Comparison of ENCODE assay signal across 8 cellular contexts in genomic region chr2:170715062-170715931, GRCh38. TPM values are rescaled to one million over a fixed set of nuclear protein-coding genes. Genes with fewer than 3 reads are reported as not detected.
DNase-seq lines count a peak whose midpoint lies in the region; ATAC-seq, FAIRE-seq and TF ChIP-seq lines count a peak whose summit lies in the region.

Gene SP5, plus strand, starts transcription at chr2:170715337. Its CDS starts 176 bp downstream, at chr2:170715513.

- peaks cover 0 to 19% (median 9%) of the 10 kb centered on the region in 11 experiments; a peak in 9 of 22 replicates for H4K20me1 ChIP-seq in BLaER1 treated with 17β-estradiol and CSF1 and Interleukin-3, amounts not matched to agents 10 nM and 100 nM
- no peaks in the 10 kb centered on the region for H4K20me1 ChIP-seq in smooth muscle cell (ENCODE audit: low read depth)

- H3K27me3 Mint-ChIP-seq in HFFc6 (ENCODE audit: insufficient read depth), result peaks cover 25% of the 10 kb centered on the region

- peak within 1 kb of the TSS; percentile 87 for H2AFZ ChIP-seq in smooth muscle cell (ENCODE audit: low read depth)

- WGBS in smooth muscle cell (ENCODE audit: low lambda C conversion rate), result 1% methylated on average over 49 of the region's 62 CpGs

- H3K4me1 ChIP-seq in BLaER1 treated with 17β-estradiol and CSF1 and Interleukin-3, amounts not matched to agents 10 nM and 100 nM, result peaks cover 6 to 23% (median 17%) of the 10 kb centered on the region in 10 experiments; a peak in 17 of 20 replicates
- H3K4me1 ChIP-seq in SJSA1 (replicated peaks) (peaks cover 31% of the 10 kb centered on the region), smooth muscle cell (ENCODE audit: low read depth) (peaks cover 52% of the 10 kb centered on the region)

- H3K9me3 Mint-ChIP-seq in HFFc6, result peaks cover 10% of the 10 kb centered on the region; the same call in 1 of the 2 replicates

- H3K4me2 ChIP-seq in BLaER1 treated with 17β-estradiol and CSF1 and Interleukin-3, amounts not matched to agents 10 nM and 100 nM, result peak within 1 kb of the TSS; percentile 78 to 94 (median 88)
- peak within 1 kb of the TSS; percentile 93 for H3K4me2 ChIP-seq in smooth muscle cell

- peak within 1 kb of the TSS; percentile 57 to 73 (median 62) for H3K4me3 ChIP-seq in BLaER1 treated with 17β-estradiol and CSF1 and Interleukin-3, amounts not matched to agents 10 nM and 100 nM
- H3K4me3 ChIP-seq in SJSA1, result peak within 1 kb of the TSS; percentile 46
- peak within 1 kb of the TSS; percentile 24 for H3K4me3 ChIP-seq in bronchial epithelial cell (ENCODE audit: low read depth, low read length)
- peak within 1 kb of the TSS; percentile 67 for H3K4me3 ChIP-seq in smooth muscle cell

- no peaks in the 10 kb centered on the region; a peak in 1 of 22 replicates for H3K36me3 ChIP-seq in BLaER1 treated with 17β-estradiol and CSF1 and Interleukin-3, amounts not matched to agents 10 nM and 100 nM
- H3K36me3 ChIP-seq in SJSA1 (peaks cover 6% of the 10 kb centered on the region), bronchial epithelial cell (ENCODE audit: control insufficient read depth, insufficient read depth, low read length) (no peaks in the 10 kb centered on the region), smooth muscle cell (ENCODE audit: low read depth) (no peaks in the 10 kb centered on the region)

- H3F3A ChIP-seq in smooth muscle cell (ENCODE audit: low read depth), result no peaks in the 10 kb centered on the region

- H3K4me1 Mint-ChIP-seq in HFFc6 (ENCODE audit: low read depth), result no peaks in the 10 kb centered on the region

- H3K27ac Mint-ChIP-seq in HFFc6, result no peak within 1 kb of the TSS

- H3K4me3 Mint-ChIP-seq in HFFc6, result peak within 1 kb of the TSS; percentile 70

- no peak for FAIRE-seq in bronchial epithelial cell (lab: Jason Lieb, UNC)

- no peaks in the 10 kb centered on the region for H3K79me2 ChIP-seq in smooth muscle cell (ENCODE audit: low read depth)

- H3K27ac ChIP-seq in BLaER1 treated with 17β-estradiol and CSF1 and Interleukin-3, amounts not matched to agents 10 nM and 100 nM, result no peak within 1 kb of the TSS
- H3K27ac ChIP-seq in SJSA1 (peak within 1 kb of the TSS; percentile 60), smooth muscle cell (ENCODE audit: low read depth) (no peak within 1 kb of the TSS)

- H3K36me3 Mint-ChIP-seq in HFFc6 (ENCODE audit: low read depth), result no peaks in the 10 kb centered on the region

- H3K9me3 ChIP-seq in BLaER1 treated with 17β-estradiol and CSF1 and Interleukin-3, amounts not matched to agents 10 nM and 100 nM (replicated peaks in 1 of 11), result peaks cover 47 to 70% (median 59%) of the 10 kb centered on the region in 11 experiments
- peaks cover 11% of the 10 kb centered on the region for H3K9me3 ChIP-seq in SJSA1 (replicated peaks)
- H3K9me3 ChIP-seq in smooth muscle cell (replicated peaks; ENCODE audit: low read depth), result no peaks in the 10 kb centered on the region

- peak within 1 kb of the TSS in 7 of 11 experiments; percentile 1 to 53 (median 25); a peak in 9 of 22 replicates for H3K9ac ChIP-seq in BLaER1 treated with 17β-estradiol and CSF1 and Interleukin-3, amounts not matched to agents 10 nM and 100 nM
- H3K9ac ChIP-seq in smooth muscle cell (ENCODE audit: low read depth), result no peak within 1 kb of the TSS

- DNase-seq in HFFc6, result no peak
- peak; percentile 75 to 81 for DNase-seq in SJSA1 (ENCODE audit: low read depth in 1 of 2, low spot score in 2 of 2)
- peak; percentile 20 for DNase-seq in bronchial epithelial cell (ENCODE audit: low read depth)
- peak; percentile 42 for DNase-seq in inferior parietal cortex (ENCODE audit: extremely low spot score)
- DNase-seq in smooth muscle cell (lab: John Stamatoyannopoulos, UW; ENCODE audit: unreplicated experiment), result no peak
- no peak for DNase-seq in OCI-M2 (lab: John Stamatoyannopoulos, UW; ENCODE audit: unreplicated experiment)

- TF ChIP-seq CTCF in HFFc6 (IDR thresholded peaks at IDR 0.05) (no peak), bronchial epithelial cell (IDR thresholded peaks at IDR 0.05; ENCODE audit: insufficient read depth, low read length, severe bottlenecking) (no peak), smooth muscle cell (IDR thresholded peaks at IDR 0.05; ENCODE audit: borderline replicate concordance, insufficient read depth, poor library complexity, severe bottlenecking) (no peak)

- H3K27me3 ChIP-seq in BLaER1 treated with 17β-estradiol and CSF1 and Interleukin-3, amounts not matched to agents 10 nM and 100 nM, result peaks cover 82 to 92% (median 91%) of the 10 kb centered on the region in 11 experiments
- H3K27me3 ChIP-seq in SJSA1 (replicated peaks), result 0 out of 2 replicates have a peak, but pooled peaks cover 6% of the 10 kb centered on the region
- H3K27me3 ChIP-seq in bronchial epithelial cell (ENCODE audit: control insufficient read depth, insufficient read depth, low read length), result peaks cover 52% of the 10 kb centered on the region
- peaks cover 100% of the 10 kb centered on the region for H3K27me3 ChIP-seq in smooth muscle cell (ENCODE audit: low read depth)

- ATAC-seq in HG03139 (IDR thresholded peaks at IDR 0.05; ENCODE audit: unreplicated experiment), result no peak

RNA-seq across cellular contexts. Expression of gene SP5, which starts in this region (rescaled TPM):
- not detected for total RNA-seq in HFFc6 (2021; fragmentation: NEBNext Ultra II Directional; extraction: Animal tissue kit (Norgen Biotek cat#: 25700))
- 4.3 and 5.2 TPM in 2 replicates for total RNA-seq in SJSA1 (2014; rRNA removed; shearing (Covaris generic))
- total RNA-seq in bronchial epithelial cell, result not detected in 2 replicates
- 0.04 TPM in 1 of 2 replicates, not detected in the other for total RNA-seq in smooth muscle cell
- not detected in 2 replicates for polyA plus RNA-seq in smooth muscle cell

Comparison
In these comparisons a context has a peak if more than half of its experiments do, and no peak if none do; other contexts are left out.
1. Peak in DNase-seq and H3K4me3 ChIP-seq in bronchial epithelial cell; RNA of the gene not detected or under 1 TPM.
2. DNase-seq: peak in SJSA1 (2 of 2) and inferior parietal cortex (single experiment); none in HFFc6 (single experiment), smooth muscle cell (single experiment) and OCI-M2 (single experiment).
3. Peak in every context shown above with its lines, with median percentiles within 50 percentile points of each other: H3K4me3 ChIP-seq.